ENCODE assay signal across 35 cellular contexts in the genomic region with DNA sequence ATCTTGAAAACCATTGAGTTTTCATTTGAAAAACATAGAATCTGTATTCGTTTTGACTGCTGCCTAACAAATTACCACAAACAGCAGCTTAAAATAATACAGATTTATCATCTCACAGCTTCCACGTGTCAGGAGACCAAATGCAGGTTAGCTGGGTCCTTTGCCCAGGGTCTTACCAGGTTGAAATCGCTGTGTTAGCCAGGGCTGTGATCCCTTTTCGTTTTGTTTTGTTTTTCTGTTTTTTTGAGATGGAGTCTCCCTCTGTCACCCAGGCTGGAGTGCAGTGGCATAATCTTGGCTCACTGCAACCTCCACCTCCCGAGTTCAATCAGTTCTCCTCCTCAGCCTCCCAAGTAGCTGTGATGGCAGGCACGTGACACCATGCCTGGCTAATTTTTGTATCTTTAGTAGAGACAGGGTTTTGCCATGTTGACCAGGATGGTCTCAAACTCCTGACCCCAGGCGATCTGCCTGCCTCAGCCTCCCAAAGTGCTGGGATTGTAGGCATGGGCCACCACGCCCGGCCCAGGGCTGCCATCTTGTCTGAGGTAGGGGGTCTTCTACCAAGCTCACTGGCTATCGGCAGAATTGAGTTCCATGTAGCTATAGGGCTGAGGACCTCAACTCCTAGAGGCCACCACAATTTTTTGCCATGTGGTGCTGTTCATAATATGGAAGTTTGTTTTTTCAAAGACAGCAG.
"Had no signal": no experiment of that assay in that cellular context is flagged by ENCODE, and none has a peak within 500 bp of the region (broad histone marks: within the 10 kb centered on the region; RNA-seq: fewer than 3 reads in every experiment).

No MANE protein-coding gene starts in this region.

- DNase-seq: activated B cell treated with CpG ODN at 0.5 μM for 24 hours; activated CD4-positive, alpha-beta T cell treated with anti-CD3 and anti-CD28 coated beads for 48 hours; activated CD4-positive, alpha-beta T cell treated with anti-CD3 and anti-CD28 coated beads, Interleukin-2, amount 50 U/mL, for 1 hour; activated CD4-positive, alpha-beta T cell treated with anti-CD3 and anti-CD28 coated beads, Interleukin-2, amount 50 U/mL, for 48 hours; activated CD8-positive, alpha-beta memory T cell treated with anti-CD3 and anti-CD28 coated beads for 24 hours; activated CD8-positive, alpha-beta memory T cell treated with anti-CD3 and anti-CD28 coated beads, Interleukin-2, amount 50 U/mL, for 48 hours; activated CD8-positive, alpha-beta T cell treated with anti-CD3 and anti-CD28 coated beads for 36 hours; activated gamma-delta T cell; activated naive CD4-positive, alpha-beta T cell; activated naive CD4-positive, alpha-beta T cell treated with anti-CD3 and anti-CD28 coated beads, Interleukin-2, amount 10 ng/mL, durations not matched to agents 7 days and 5 days; activated naive CD8-positive, alpha-beta T cell treated with anti-CD3 and anti-CD28 coated beads, Interleukin-2, amount 10 ng/mL, durations not matched to agents 7 days and 5 days; activated T-cell treated with anti-CD3 and anti-CD28 coated beads for 4 hours; activated T-cell treated with anti-CD3 and anti-CD28 coated beads, Interleukin-2, amount 50 U/mL, for 24 hours; activated T-cell treated with anti-CD3 and anti-CD28 coated beads, Interleukin-2, amount 50 U/mL, for 72 hours; central memory CD4-positive, alpha-beta T cell; cerebellar nuclear complex; colonic mucosa; effector CD8-positive, alpha-beta T cell; esophagus squamous epithelium; foreskin melanocyte; heart right ventricle; T-helper 17 cell; T1000; WERI-Rb-1 had no signal

- H3K4me3 Mint-ChIP-seq: activated B cell treated with CpG ODN at 0.5 μM for 24 hours; activated CD8-positive, alpha-beta T cell treated with anti-CD3 and anti-CD28 coated beads for 36 hours; activated naive CD4-positive, alpha-beta T cell treated with anti-CD3 and anti-CD28 coated beads, Interleukin-2, amount 10 ng/mL, durations not matched to agents 7 days and 5 days; activated naive CD8-positive, alpha-beta T cell treated with anti-CD3 and anti-CD28 coated beads, Interleukin-2, amount 10 ng/mL, durations not matched to agents 7 days and 5 days; activated T-cell treated with anti-CD3 and anti-CD28 coated beads, Interleukin-2, amount 50 U/mL, for 24 hours; activated T-cell treated with anti-CD3 and anti-CD28 coated beads, Interleukin-2, amount 50 U/mL, for 72 hours; brain; T-helper 17 cell had no signal

- FAIRE-seq: endometrium, endothelial cell of umbilical vein had no signal

- H3K36me3 Mint-ChIP-seq: activated naive CD4-positive, alpha-beta T cell treated with anti-CD3 and anti-CD28 coated beads, Interleukin-2, amount 10 ng/mL, durations not matched to agents 7 days and 5 days; activated naive CD4-positive, alpha-beta T cell treated with anti-CD3 and anti-CD28 coated beads, Interleukin-2, amount 50 U/mL, for 72 hours; activated naive CD8-positive, alpha-beta T cell treated with anti-CD3 and anti-CD28 coated beads, Interleukin-2, amount 10 ng/mL, durations not matched to agents 7 days and 5 days; brain had no signal

- H3K4me1 Mint-ChIP-seq: activated B cell treated with CpG ODN at 0.5 μM for 24 hours had no signal

- H3K27ac Mint-ChIP-seq: activated B cell treated with CpG ODN at 0.5 μM for 24 hours; activated CD8-positive, alpha-beta T cell treated with anti-CD3 and anti-CD28 coated beads for 36 hours; activated naive CD4-positive, alpha-beta T cell treated with anti-CD3 and anti-CD28 coated beads, Interleukin-2, amount 10 ng/mL, durations not matched to agents 7 days and 5 days; activated naive CD8-positive, alpha-beta T cell treated with anti-CD3 and anti-CD28 coated beads, Interleukin-2, amount 10 ng/mL, durations not matched to agents 7 days and 5 days; activated T-cell treated with anti-CD3 and anti-CD28 coated beads, Interleukin-2, amount 50 U/mL, for 72 hours; brain; T-helper 17 cell; T-helper 2 cell treated with Interferon-gamma antibody and Interleukin-4, amounts not matched to agents 5 μg/mL and 100 μg/mL, for 36 hours had no signal

- H3K36me3 ChIP-seq: ascending aorta, breast epithelium, cardiac muscle cell, colonic mucosa, esophagus squamous epithelium, gastroesophageal sphincter, heart right ventricle, WERI-Rb-1 had no signal

- H3K27me3 Mint-ChIP-seq: activated B cell treated with CpG ODN at 0.5 μM for 24 hours; activated CD8-positive, alpha-beta T cell treated with anti-CD3 and anti-CD28 coated beads for 36 hours; activated T-cell treated with anti-CD3 and anti-CD28 coated beads, Interleukin-2, amount 50 U/mL, for 24 hours; T-helper 17 cell had no signal

- H3K4me1 ChIP-seq: breast epithelium, colonic mucosa had no signal

- H3K27ac ChIP-seq: ascending aorta, breast epithelium, cardiac muscle cell, colonic mucosa, epithelial cell of prostate, esophagus squamous epithelium, gastroesophageal sphincter, heart right ventricle, WERI-Rb-1 had no signal

- H3K4me3 ChIP-seq: ascending aorta, breast epithelium, cardiac muscle cell, colonic mucosa, esophagus squamous epithelium, gastroesophageal sphincter, heart right ventricle had no signal

- H3K9me3 Mint-ChIP-seq: activated B cell treated with CpG ODN at 0.5 μM for 24 hours; activated CD8-positive, alpha-beta T cell treated with anti-CD3 and anti-CD28 coated beads for 36 hours; activated naive CD4-positive, alpha-beta T cell treated with anti-CD3 and anti-CD28 coated beads, Interleukin-2, amount 50 U/mL, for 72 hours; activated T-cell treated with anti-CD3 and anti-CD28 coated beads, Interleukin-2, amount 50 U/mL, for 24 hours; activated T-cell treated with anti-CD3 and anti-CD28 coated beads, Interleukin-2, amount 50 U/mL, for 72 hours had no signal

- H3K27me3 ChIP-seq: ascending aorta, breast epithelium, cardiac muscle cell, colonic mucosa, esophagus squamous epithelium, gastroesophageal sphincter, heart right ventricle had no signal

- ATAC-seq: activated CD4-positive, CD25-positive, alpha-beta regulatory T cell treated with anti-CD3 and anti-CD28 coated beads, Interleukin-2, amount 50 U/mL, for 24 hours; activated CD8-positive, alpha-beta T cell treated with anti-CD3 and anti-CD28 coated beads for 36 hours; gastroesophageal sphincter; heart right ventricle; T-helper 17 cell had no signal

- H3K9me3 ChIP-seq: ascending aorta, breast epithelium, colonic mucosa, esophagus squamous epithelium, heart right ventricle had no signal
